In genomic region chr3:128378631-128379347, GRCh38 we compare ENCODE assay signal across 1 cellular context.
TF ChIP-seq lines count a peak whose summit lies in the region.

No MANE protein-coding gene starts in this region.

TF ChIP-seq in HepG2, 621 proteins besides CTCF, POLR2A, EP300 and RAD21 (continued from another document):
- no peak for TF ChIP-seq MXD1 (CRISPR knock-in tag; IDR thresholded peaks at IDR 0.05)
